In the genomic region with DNA sequence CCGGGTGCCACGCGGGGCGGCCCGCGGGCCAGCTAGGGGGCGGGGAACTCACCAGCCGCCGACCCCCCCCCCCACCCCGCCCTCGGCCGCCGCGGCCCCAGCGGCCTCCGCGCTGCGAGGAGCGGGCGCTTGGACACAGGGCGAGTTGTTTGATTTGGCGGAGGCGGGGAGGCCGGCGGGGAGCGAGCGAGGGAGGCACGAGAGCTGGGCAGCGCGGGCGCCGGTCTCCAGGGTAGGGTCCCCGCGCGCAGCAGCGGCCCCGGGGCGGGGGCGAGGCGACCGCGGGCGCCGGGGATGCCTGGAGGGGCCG, we compare ENCODE assay signal across 8 cellular contexts.
DNase-seq lines count a peak whose midpoint lies in the region; ATAC-seq and TF ChIP-seq lines count a peak whose summit lies in the region.

No MANE protein-coding gene starts in this region.

- in situ Hi-C loops in astrocyte of the cerebellum (cut with HindIII; ENCODE audit: low sequenced_read_pairs) = no loop called here

- peak; percentile 23 for ATAC-seq in HG02938 (IDR thresholded peaks at IDR 0.05; ENCODE audit: unreplicated experiment)
- ATAC-seq in left lobe of liver = peak; percentile 85
- no peak for ATAC-seq in GM19328 (IDR thresholded peaks at IDR 0.05; ENCODE audit: unreplicated experiment)

- intact Hi-C loops in vagina (cut with DNase I) = no loop called here

- no peaks in the 10 kb centered on the region for H3K27me3 ChIP-seq in vagina

- H3K4me1 ChIP-seq in vagina = peaks cover 9% of the 10 kb centered on the region

- H3K27ac ChIP-seq in vagina = no peak overlapping the region

- TF ChIP-seq CTCF in astrocyte of the cerebellum (IDR thresholded peaks at IDR 0.05; ENCODE audit: low read depth, low read length, missing control alignments) (no peak), vagina (IDR thresholded peaks at IDR 0.05) (no peak)

- TF ChIP-seq POLR2A in vagina (IDR thresholded peaks at IDR 0.05) = no peak

- H3K9me3 ChIP-seq in vagina = no peaks in the 10 kb centered on the region

- H3K4me3 ChIP-seq in astrocyte of the cerebellum (ENCODE audit: low read depth, low read length) (peak overlapping the region; percentile 44), vagina (peak overlapping the region; percentile 41 to 47)

- H3K36me3 ChIP-seq in vagina = no peaks in the 10 kb centered on the region

- DNase-seq in NCI-H1417 (lab: John Stamatoyannopoulos, UW) (peak; percentile 35 to 77 (median 76)), NCI-H1417 treated with DMSO at 0.1 percent for 48 hours (lab: John Stamatoyannopoulos, UW) (no peak), astrocyte of the cerebellum (ENCODE audit: low read depth) (no peak), left lobe of liver (ENCODE audit: low spot score) (peak; percentile 69), vagina (ENCODE audit: extremely low spot score in 2 of 2) (no peak), SIG-M5 (lab: John Stamatoyannopoulos, UW) (no peak)

Comparison
In these comparisons a context has a peak if more than half of its experiments do, and no peak if none do; other contexts are left out.
1. DNase-seq: peak in NCI-H1417 (3 of 3) and left lobe of liver (single experiment); none in NCI-H1417 treated with DMSO at 0.1 percent for 48 hours (single experiment), astrocyte of the cerebellum (single experiment), vagina (0 of 2) and SIG-M5 (single experiment).